Comparison of ENCODE assay signal across 14 cellular contexts in genomic region chr18:76377359-76377756, GRCh38.
"Had no signal": no experiment of that assay in that cellular context is flagged by ENCODE, and none has a peak within 500 bp of the region (broad histone marks: within the 10 kb centered on the region; RNA-seq: fewer than 3 reads in every experiment).

No MANE protein-coding gene starts in this region.

- H3K9me3 ChIP-seq: adrenal gland, body of pancreas, upper lobe of left lung had no signal

- ATAC-seq: body of pancreas; stimulated activated naive B cell treated with anti-CD40 and anti-IgM and Interleukin-4, amounts not matched to agents 10 μg/mL and 1 μg/mL and 100 μg/mL, for 72 hours had no signal

- H3K27ac Mint-ChIP-seq: stimulated activated naive B cell treated with anti-CD40 and anti-IgM and Interleukin-4, amounts not matched to agents 10 μg/mL and 1 μg/mL and 100 μg/mL, for 72 hours had no signal

- H3K27me3 Mint-ChIP-seq: central memory CD8-positive, alpha-beta T cell; naive thymus-derived CD8-positive, alpha-beta T cell; stimulated activated naive B cell treated with anti-CD40 and anti-IgM and Interleukin-4, amounts not matched to agents 10 μg/mL and 1 μg/mL and 100 μg/mL, for 72 hours had no signal

- H3K4me3 ChIP-seq: adrenal gland, body of pancreas, upper lobe of left lung had no signal

- H3K9me3 Mint-ChIP-seq: central memory CD8-positive, alpha-beta T cell; naive thymus-derived CD8-positive, alpha-beta T cell; stimulated activated naive B cell treated with anti-CD40 and anti-IgM and Interleukin-4, amounts not matched to agents 10 μg/mL and 1 μg/mL and 100 μg/mL, for 72 hours had no signal

- H3K27me3 ChIP-seq: adrenal gland, body of pancreas, upper lobe of left lung had no signal

- DNase-seq: activated CD4-positive, CD25-positive, alpha-beta regulatory T cell; activated T-cell treated with anti-CD3 and anti-CD28 coated beads, Interleukin-2, amount 50 U/mL, for 4 hours; body of pancreas; cortex of kidney; effector CD8-positive, alpha-beta T cell; hippocampal formation; kidney glomerular epithelial cell; right cardiac atrium; stimulated activated naive B cell treated with anti-CD40 and anti-IgM and Interleukin-4, amounts not matched to agents 10 μg/mL and 1 μg/mL and 100 μg/mL, for 72 hours had no signal

- H3K4me3 Mint-ChIP-seq: activated T-cell treated with anti-CD3 and anti-CD28 coated beads, Interleukin-2, amount 50 U/mL, for 4 hours; central memory CD8-positive, alpha-beta T cell; stimulated activated naive B cell treated with anti-CD40 and anti-IgM and Interleukin-4, amounts not matched to agents 10 μg/mL and 1 μg/mL and 100 μg/mL, for 72 hours had no signal

- H3K27ac ChIP-seq: adrenal gland, body of pancreas, epithelial cell of prostate had no signal
